In the genomic region with DNA sequence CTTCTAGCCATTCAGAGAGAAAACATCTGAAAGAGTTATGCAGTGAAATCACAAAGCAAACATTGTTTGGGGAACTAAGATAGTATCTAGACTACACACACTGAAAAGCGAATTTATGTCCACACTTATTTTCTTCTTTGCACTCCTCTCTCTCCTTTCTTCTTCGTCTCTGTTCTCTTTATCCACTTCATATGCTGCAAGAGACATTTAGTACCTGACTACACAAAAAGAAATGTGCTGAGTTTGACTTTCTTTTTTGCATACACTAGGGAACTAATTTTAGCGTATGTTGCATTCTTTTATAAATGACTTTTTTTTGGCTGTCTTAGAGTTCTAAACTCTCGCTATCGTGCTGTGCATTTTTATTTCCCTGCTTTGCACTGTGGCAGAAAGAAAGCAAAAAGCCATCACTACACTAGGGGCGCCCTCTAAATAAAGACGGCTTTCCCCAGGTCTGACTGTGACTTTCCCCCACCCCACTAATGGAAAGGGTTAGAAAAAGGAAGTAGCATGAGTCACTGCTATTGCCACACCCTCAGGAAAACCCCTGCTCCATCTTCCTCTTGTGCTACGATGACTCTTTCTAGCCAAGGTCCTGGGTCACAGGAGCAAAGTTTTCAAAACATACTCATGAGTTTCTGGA, we compare ENCODE assay signal across 8 cellular contexts.
A peak's percentile ranks its signal among the peaks of the same experiment; 100 is the strongest.
DNase-seq lines count a peak whose midpoint lies in the region; ATAC-seq and TF ChIP-seq lines count a peak whose summit lies in the region.

No MANE protein-coding gene starts in this region.

- 4% methylated on average over 8 of the region's 8 CpGs for WGBS in lung, 2 donors

- H3K27me3 ChIP-seq in lung (ENCODE audit: control insufficient read depth, insufficient read depth) = no peaks in the 10 kb centered on the region

- peak overlapping the region; percentile 82 to 92 (median 88) for H3K4me3 Mint-ChIP-seq in IgD-negative memory B cell

- no peak overlapping the region for H3K4me3 ChIP-seq in lung

- H3K9me3 Mint-ChIP-seq in IgD-negative memory B cell = peaks cover 0 to 23% (median 17%) of the 10 kb centered on the region in 3 donors

- H3K4me1 ChIP-seq in lung (ENCODE audit: control insufficient read depth in 2 of 2, insufficient read depth in 2 of 2, low read length in 2 of 2) = peaks cover 2 to 5% of the 10 kb centered on the region in 2 donors

- H3K36me3 Mint-ChIP-seq in IgD-negative memory B cell = no peaks in the 10 kb centered on the region

- H3K27ac Mint-ChIP-seq in IgD-negative memory B cell = peak overlapping the region; percentile 92 to 97 (median 95)

- ATAC-seq in GM21717 (IDR thresholded peaks at IDR 0.05; ENCODE audit: unreplicated experiment) (peak; percentile 93), lung (ENCODE audit: insufficient read depth, low FRiP score) (peak; percentile 89)

- DNase-seq in EL (peak; percentile 97), lung (ENCODE audit: low spot score) (peak; percentile 73), DMS114 treated with DMSO at 0.1 percent for 48 hours (lab: John Stamatoyannopoulos, UW; ENCODE audit: unreplicated experiment) (no peak)
- peak; percentile 72 for DNase-seq in central memory CD4-positive, alpha-beta T cell
- peak; percentile 36 to 37 for DNase-seq in stimulated activated CD8-positive, alpha-beta memory T cell treated with anti-CD3 and anti-CD28 coated beads, Interleukin-4, amount 100 ng/mL, for 4 hours (ENCODE audit: low read depth in 2 of 2, low spot score in 1 of 2)

- H3K27me3 Mint-ChIP-seq in IgD-negative memory B cell = no peaks in the 10 kb centered on the region

- H3K27ac ChIP-seq in VCaP (peak overlapping the region; percentile 40), lung (ENCODE audit: low read depth in 1 of 2, low read length in 1 of 2) (peak overlapping the region; percentile 3 to 63)

- peaks cover 2 to 5% of the 10 kb centered on the region in 2 donors for H3K9me3 ChIP-seq in lung (ENCODE audit: control insufficient read depth in 2 of 2, insufficient read depth in 1 of 2, low read length in 1 of 2)

- TF ChIP-seq CTCF in VCaP (conservative IDR thresholded peaks at IDR 0.05) (no peak), lung (IDR thresholded peaks at IDR 0.05; ENCODE audit: control extremely low read depth, extremely low read depth) (no peak)

- H3K36me3 ChIP-seq in lung (ENCODE audit: control insufficient read depth in 2 of 2, insufficient read depth in 2 of 2, low read length in 2 of 2) = no peaks in the 10 kb centered on the region

- peaks cover 16 to 33% (median 22%) of the 10 kb centered on the region in 3 donors for H3K4me1 Mint-ChIP-seq in IgD-negative memory B cell
